In the genomic region with DNA sequence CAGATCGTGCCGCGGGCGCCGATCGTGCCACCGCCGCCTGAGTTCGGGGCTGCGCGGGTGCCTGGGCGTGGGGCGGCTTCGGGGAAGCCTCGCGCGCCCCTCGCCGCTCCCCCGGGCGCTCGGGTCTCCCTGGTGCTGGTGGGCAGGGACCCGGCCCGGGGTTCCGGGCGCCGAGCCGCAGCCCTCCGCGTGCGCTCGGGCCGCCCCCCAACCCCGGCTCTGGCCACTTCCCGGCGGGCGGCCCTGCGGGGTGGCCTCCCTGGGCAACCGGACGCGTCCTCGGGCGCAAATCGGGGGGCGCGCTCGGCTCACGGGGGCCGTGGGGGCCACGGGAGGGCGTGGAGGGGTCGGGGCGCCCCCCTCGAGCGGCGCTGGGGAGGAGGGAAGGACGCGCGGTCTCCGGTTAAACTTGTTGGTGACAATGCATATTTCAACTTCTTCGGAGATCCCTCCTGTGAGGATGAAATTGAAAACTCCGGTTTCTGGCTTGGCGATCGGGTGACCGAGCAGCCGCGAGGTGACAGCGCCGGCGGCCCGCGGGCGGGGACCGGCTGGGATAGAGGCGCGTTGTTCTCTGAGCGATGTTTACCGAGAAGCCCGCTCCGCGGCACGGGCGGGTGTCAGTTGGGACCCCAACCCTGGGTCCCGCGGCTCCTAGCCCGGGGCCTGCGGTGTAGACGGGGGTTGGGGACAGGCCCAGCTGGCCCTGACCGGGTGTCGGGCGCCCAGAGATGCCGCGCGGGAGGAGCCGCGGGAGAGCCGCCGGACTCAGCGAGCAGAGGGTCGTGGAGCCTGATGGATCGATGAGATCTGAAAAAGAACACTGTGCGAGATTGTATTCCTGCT, we compare ENCODE assay signal across 1 cellular context.
A peak's percentile ranks its signal among the peaks of the same experiment; 100 is the strongest.
TF ChIP-seq lines count a peak whose summit lies in the region.

No MANE protein-coding gene starts in this region.

TF ChIP-seq in HepG2, 621 proteins besides CTCF, POLR2A, EP300 and RAD21 (continued from another document and continues in another):
- TF ChIP-seq, protein P1, sequence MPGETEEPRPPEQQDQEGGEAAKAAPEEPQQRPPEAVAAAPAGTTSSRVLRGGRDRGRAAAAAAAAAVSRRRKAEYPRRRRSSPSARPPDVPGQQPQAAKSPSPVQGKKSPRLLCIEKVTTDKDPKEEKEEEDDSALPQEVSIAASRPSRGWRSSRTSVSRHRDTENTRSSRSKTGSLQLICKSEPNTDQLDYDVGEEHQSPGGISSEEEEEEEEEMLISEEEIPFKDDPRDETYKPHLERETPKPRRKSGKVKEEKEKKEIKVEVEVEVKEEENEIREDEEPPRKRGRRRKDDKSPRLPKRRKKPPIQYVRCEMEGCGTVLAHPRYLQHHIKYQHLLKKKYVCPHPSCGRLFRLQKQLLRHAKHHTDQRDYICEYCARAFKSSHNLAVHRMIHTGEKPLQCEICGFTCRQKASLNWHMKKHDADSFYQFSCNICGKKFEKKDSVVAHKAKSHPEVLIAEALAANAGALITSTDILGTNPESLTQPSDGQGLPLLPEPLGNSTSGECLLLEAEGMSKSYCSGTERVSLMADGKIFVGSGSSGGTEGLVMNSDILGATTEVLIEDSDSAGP (CRISPR knock-in tag; IDR thresholded peaks at IDR 0.05; ENCODE audit: borderline replicate concordance) = no peak
- TF ChIP-seq ZMYM2 (CRISPR knock-in tag; IDR thresholded peaks at IDR 0.05) = no peak
- no peak for TF ChIP-seq ZNF773 (CRISPR knock-in tag; IDR thresholded peaks at IDR 0.05; ENCODE audit: borderline replicate concordance)
- TF ChIP-seq ZZZ3 (CRISPR knock-in tag; IDR thresholded peaks at IDR 0.05; ENCODE audit: borderline replicate concordance) = no peak
- TF ChIP-seq CAMTA2 (CRISPR knock-in tag; IDR thresholded peaks at IDR 0.05; ENCODE audit: borderline replicate concordance) = no peak
- no peak for TF ChIP-seq JUN (CRISPR knock-in tag; IDR thresholded peaks at IDR 0.05)
- no peak for TF ChIP-seq HOXA9 (CRISPR knock-in tag; IDR thresholded peaks at IDR 0.05; ENCODE audit: borderline replicate concordance)
- no peak for TF ChIP-seq SATB2 (CRISPR knock-in tag; IDR thresholded peaks at IDR 0.05)
- TF ChIP-seq ZNF644 (CRISPR knock-in tag; IDR thresholded peaks at IDR 0.05; ENCODE audit: low read depth) = no peak
- no peak for TF ChIP-seq MED13 (CRISPR knock-in tag; IDR thresholded peaks at IDR 0.05)
- no peak for TF ChIP-seq SMARCC2 (IDR thresholded peaks at IDR 0.05)
- TF ChIP-seq, protein P2, sequence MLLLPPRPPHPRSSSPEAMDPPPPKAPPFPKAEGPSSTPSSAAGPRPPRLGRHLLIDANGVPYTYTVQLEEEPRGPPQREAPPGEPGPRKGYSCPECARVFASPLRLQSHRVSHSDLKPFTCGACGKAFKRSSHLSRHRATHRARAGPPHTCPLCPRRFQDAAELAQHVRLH (CRISPR knock-in tag; IDR thresholded peaks at IDR 0.05; ENCODE audit: borderline replicate concordance, low read depth) = no peak
- no peak for TF ChIP-seq ZNF660 (CRISPR knock-in tag; IDR thresholded peaks at IDR 0.05; ENCODE audit: borderline replicate concordance, low read depth)
- TF ChIP-seq, protein P3, sequence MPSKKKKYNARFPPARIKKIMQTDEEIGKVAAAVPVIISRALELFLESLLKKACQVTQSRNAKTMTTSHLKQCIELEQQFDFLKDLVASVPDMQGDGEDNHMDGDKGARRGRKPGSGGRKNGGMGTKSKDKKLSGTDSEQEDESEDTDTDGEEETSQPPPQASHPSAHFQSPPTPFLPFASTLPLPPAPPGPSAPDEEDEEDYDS (CRISPR knock-in tag; IDR thresholded peaks at IDR 0.05) = no peak
- no peak for TF ChIP-seq ZNF775 (CRISPR knock-in tag; IDR thresholded peaks at IDR 0.05; ENCODE audit: borderline replicate concordance)
- peak; percentile 40; the same call in 1 of the 2 replicates for TF ChIP-seq ZBTB38 (CRISPR knock-in tag; IDR thresholded peaks at IDR 0.05)
- no peak for TF ChIP-seq IKZF4 (CRISPR knock-in tag; IDR thresholded peaks at IDR 0.05; ENCODE audit: borderline replicate concordance, low read depth, not compliant biosample characterization)
- TF ChIP-seq PHF21A (CRISPR knock-in tag; IDR thresholded peaks at IDR 0.05) = no peak
- no peak for TF ChIP-seq ZFP36L2 (CRISPR knock-in tag; IDR thresholded peaks at IDR 0.05)
- no peak for TF ChIP-seq GTF2F1 (IDR thresholded peaks at IDR 0.05; ENCODE audit: low read length)
- TF ChIP-seq PITX1 (CRISPR knock-in tag; IDR thresholded peaks at IDR 0.05) = no peak
- TF ChIP-seq, protein P4, sequence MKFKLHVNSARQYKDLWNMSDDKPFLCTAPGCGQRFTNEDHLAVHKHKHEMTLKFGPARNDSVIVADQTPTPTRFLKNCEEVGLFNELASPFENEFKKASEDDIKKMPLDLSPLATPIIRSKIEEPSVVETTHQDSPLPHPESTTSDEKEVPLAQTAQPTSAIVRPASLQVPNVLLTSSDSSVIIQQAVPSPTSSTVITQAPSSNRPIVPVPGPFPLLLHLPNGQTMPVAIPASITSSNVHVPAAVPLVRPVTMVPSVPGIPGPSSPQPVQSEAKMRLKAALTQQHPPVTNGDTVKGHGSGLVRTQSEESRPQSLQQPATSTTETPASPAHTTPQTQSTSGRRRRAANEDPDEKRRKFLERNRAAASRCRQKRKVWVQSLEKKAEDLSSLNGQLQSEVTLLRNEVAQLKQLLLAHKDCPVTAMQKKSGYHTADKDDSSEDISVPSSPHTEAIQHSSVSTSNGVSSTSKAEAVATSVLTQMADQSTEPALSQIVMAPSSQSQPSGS (CRISPR knock-in tag; IDR thresholded peaks at IDR 0.05) = no peak
- TF ChIP-seq TBL1XR1 (IDR thresholded peaks at IDR 0.05; ENCODE audit: borderline replicate concordance, low read length, partially characterized antibody) = no peak
- no peak for TF ChIP-seq ZNF20 (CRISPR knock-in tag; IDR thresholded peaks at IDR 0.05)
- TF ChIP-seq, protein P5, sequence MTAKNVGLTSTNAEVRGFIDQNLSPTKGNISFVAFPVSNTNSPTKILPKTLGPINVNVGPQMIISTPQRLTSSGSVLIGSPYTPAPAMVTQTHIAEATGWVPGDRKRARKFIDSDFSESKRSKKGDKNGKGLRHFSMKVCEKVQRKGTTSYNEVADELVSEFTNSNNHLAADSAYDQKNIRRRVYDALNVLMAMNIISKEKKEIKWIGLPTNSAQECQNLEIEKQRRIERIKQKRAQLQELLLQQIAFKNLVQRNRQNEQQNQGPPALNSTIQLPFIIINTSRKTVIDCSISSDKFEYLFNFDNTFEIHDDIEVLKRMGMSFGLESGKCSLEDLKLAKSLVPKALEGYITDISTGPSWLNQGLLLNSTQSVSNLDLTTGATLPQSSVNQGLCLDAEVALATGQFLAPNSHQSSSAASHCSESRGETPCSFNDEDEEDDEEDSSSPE (CRISPR knock-in tag; IDR thresholded peaks at IDR 0.05) = no peak; the same call in 1 of the 2 replicates
- no peak for TF ChIP-seq ZNF678 (CRISPR knock-in tag; IDR thresholded peaks at IDR 0.05)
- no peak for TF ChIP-seq BORCS8-MEF2B (CRISPR knock-in tag; IDR thresholded peaks at IDR 0.05)
- TF ChIP-seq MATR3 (CRISPR knock-in tag; IDR thresholded peaks at IDR 0.05) = no peak
- no peak for TF ChIP-seq HNRNPH1 (optimal IDR thresholded peaks at IDR 0.05; ENCODE audit: low read depth, low read length)
- TF ChIP-seq, protein P6, sequence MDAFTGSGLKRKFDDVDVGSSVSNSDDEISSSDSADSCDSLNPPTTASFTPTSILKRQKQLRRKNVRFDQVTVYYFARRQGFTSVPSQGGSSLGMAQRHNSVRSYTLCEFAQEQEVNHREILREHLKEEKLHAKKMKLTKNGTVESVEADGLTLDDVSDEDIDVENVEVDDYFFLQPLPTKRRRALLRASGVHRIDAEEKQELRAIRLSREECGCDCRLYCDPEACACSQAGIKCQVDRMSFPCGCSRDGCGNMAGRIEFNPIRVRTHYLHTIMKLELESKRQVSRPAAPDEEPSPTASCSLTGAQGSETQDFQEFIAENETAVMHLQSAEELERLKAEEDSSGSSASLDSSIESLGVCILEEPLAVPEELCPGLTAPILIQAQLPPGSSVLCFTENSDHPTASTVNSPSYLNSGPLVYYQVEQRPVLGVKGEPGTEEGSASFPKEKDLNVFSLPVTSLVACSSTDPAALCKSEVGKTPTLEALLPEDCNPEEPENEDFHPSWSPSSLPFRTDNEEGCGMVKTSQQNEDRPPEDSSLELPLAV (CRISPR knock-in tag; conservative IDR thresholded peaks at IDR 0.05; ENCODE audit: low read depth) = no peak
- TF ChIP-seq, protein P7, sequence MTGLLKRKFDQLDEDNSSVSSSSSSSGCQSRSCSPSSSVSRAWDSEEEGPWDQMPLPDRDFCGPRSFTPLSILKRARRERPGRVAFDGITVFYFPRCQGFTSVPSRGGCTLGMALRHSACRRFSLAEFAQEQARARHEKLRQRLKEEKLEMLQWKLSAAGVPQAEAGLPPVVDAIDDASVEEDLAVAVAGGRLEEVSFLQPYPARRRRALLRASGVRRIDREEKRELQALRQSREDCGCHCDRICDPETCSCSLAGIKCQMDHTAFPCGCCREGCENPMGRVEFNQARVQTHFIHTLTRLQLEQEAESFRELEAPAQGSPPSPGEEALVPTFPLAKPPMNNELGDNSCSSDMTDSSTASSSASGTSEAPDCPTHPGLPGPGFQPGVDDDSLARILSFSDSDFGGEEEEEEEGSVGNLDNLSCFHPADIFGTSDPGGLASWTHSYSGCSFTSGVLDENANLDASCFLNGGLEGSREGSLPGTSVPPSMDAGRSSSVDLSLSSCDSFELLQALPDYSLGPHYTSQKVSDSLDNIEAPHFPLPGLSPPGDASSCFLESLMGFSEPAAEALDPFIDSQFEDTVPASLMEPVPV (CRISPR knock-in tag; IDR thresholded peaks at IDR 0.05) = no peak
- TF ChIP-seq EED (CRISPR knock-in tag; IDR thresholded peaks at IDR 0.05) = no peak
- TF ChIP-seq DNMT3B (CRISPR knock-in tag; conservative IDR thresholded peaks at IDR 0.05) = no peak
- peak; percentile 60; the same call in 1 of the 2 replicates for TF ChIP-seq ZNF451 (CRISPR knock-in tag; IDR thresholded peaks at IDR 0.05)
- TF ChIP-seq, protein P8, sequence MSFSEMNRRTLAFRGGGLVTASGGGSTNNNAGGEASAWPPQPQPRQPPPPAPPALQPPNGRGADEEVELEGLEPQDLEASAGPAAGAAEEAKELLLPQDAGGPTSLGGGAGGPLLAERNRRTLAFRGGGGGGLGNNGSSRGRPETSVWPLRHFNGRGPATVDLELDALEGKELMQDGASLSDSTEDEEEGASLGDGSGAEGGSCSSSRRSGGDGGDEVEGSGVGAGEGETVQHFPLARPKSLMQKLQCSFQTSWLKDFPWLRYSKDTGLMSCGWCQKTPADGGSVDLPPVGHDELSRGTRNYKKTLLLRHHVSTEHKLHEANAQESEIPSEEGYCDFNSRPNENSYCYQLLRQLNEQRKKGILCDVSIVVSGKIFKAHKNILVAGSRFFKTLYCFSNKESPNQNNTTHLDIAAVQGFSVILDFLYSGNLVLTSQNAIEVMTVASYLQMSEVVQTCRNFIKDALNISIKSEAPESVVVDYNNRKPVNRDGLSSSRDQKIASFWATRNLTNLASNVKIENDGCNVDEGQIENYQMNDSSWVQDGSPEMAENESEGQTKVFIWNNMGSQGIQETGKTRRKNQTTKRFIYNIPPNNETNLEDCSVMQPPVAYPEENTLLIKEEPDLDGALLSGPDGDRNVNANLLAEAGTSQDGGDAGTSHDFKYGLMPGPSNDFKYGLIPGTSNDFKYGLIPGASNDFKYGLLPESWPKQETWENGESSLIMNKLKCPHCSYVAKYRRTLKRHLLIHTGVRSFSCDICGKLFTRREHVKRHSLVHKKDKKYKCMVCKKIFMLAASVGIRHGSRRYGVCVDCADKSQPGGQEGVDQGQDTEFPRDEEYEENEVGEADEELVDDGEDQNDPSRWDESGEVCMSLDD (CRISPR knock-in tag; IDR thresholded peaks at IDR 0.05; ENCODE audit: borderline replicate concordance) = 0 out of 2 replicates have a peak, but pooled peaks have one; percentile 24
- TF ChIP-seq, protein P9, sequence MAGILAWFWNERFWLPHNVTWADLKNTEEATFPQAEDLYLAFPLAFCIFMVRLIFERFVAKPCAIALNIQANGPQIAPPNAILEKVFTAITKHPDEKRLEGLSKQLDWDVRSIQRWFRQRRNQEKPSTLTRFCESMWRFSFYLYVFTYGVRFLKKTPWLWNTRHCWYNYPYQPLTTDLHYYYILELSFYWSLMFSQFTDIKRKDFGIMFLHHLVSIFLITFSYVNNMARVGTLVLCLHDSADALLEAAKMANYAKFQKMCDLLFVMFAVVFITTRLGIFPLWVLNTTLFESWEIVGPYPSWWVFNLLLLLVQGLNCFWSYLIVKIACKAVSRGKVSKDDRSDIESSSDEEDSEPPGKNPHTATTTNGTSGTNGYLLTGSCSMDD (CRISPR knock-in tag; IDR thresholded peaks at IDR 0.05) = no peak
- TF ChIP-seq ZNF34 (CRISPR knock-in tag; IDR thresholded peaks at IDR 0.05; ENCODE audit: borderline replicate concordance) = no peak
- no peak for TF ChIP-seq ZNF788 (CRISPR knock-in tag; IDR thresholded peaks at IDR 0.05; ENCODE audit: borderline replicate concordance)
- TF ChIP-seq, protein P10, sequence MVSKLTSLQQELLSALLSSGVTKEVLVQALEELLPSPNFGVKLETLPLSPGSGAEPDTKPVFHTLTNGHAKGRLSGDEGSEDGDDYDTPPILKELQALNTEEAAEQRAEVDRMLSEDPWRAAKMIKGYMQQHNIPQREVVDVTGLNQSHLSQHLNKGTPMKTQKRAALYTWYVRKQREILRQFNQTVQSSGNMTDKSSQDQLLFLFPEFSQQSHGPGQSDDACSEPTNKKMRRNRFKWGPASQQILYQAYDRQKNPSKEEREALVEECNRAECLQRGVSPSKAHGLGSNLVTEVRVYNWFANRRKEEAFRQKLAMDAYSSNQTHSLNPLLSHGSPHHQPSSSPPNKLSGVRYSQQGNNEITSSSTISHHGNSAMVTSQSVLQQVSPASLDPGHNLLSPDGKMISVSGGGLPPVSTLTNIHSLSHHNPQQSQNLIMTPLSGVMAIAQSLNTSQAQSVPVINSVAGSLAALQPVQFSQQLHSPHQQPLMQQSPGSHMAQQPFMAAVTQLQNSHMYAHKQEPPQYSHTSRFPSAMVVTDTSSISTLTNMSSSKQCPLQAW (CRISPR knock-in tag; IDR thresholded peaks at IDR 0.05) = peak; percentile 71; the same call in 1 of the 2 replicates
- TF ChIP-seq, protein P11, sequence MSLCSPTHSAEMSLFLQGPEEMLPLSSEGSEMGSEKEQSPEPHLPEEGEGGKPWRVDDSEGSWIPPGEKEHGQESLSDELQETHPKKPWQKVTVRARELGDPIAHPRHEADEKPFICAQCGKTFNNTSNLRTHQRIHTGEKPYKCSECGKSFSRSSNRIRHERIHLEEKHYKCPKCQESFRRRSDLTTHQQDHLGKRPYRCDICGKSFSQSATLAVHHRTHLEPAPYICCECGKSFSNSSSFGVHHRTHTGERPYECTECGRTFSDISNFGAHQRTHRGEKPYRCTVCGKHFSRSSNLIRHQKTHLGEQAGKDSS (CRISPR knock-in tag; IDR thresholded peaks at IDR 0.05; ENCODE audit: borderline replicate concordance, low read depth) = peak; percentile 18; the same call in 1 of the 2 replicates
- TF ChIP-seq, protein P12, sequence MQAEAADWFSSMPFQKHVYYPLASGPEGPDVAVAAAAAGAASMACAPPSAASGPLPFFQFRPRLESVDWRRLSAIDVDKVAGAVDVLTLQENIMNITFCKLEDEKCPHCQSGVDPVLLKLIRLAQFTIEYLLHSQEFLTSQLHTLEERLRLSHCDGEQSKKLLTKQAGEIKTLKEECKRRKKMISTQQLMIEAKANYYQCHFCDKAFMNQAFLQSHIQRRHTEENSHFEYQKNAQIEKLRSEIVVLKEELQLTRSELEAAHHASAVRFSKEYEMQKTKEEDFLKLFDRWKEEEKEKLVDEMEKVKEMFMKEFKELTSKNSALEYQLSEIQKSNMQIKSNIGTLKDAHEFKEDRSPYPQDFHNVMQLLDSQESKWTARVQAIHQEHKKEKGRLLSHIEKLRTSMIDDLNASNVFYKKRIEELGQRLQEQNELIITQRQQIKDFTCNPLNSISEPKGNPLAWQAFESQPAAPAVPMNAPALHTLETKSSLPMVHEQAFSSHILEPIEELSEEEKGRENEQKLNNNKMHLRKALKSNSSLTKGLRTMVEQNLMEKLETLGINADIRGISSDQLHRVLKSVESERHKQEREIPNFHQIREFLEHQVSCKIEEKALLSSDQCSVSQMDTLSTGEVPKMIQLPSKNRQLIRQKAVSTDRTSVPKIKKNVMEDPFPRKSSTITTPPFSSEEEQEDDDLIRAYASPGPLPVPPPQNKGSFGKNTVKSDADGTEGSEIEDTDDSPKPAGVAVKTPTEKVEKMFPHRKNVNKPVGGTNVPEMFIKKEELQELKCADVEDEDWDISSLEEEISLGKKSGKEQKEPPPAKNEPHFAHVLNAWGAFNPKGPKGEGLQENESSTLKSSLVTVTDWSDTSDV (CRISPR knock-in tag; IDR thresholded peaks at IDR 0.05) = no peak
